In the genomic region with DNA sequence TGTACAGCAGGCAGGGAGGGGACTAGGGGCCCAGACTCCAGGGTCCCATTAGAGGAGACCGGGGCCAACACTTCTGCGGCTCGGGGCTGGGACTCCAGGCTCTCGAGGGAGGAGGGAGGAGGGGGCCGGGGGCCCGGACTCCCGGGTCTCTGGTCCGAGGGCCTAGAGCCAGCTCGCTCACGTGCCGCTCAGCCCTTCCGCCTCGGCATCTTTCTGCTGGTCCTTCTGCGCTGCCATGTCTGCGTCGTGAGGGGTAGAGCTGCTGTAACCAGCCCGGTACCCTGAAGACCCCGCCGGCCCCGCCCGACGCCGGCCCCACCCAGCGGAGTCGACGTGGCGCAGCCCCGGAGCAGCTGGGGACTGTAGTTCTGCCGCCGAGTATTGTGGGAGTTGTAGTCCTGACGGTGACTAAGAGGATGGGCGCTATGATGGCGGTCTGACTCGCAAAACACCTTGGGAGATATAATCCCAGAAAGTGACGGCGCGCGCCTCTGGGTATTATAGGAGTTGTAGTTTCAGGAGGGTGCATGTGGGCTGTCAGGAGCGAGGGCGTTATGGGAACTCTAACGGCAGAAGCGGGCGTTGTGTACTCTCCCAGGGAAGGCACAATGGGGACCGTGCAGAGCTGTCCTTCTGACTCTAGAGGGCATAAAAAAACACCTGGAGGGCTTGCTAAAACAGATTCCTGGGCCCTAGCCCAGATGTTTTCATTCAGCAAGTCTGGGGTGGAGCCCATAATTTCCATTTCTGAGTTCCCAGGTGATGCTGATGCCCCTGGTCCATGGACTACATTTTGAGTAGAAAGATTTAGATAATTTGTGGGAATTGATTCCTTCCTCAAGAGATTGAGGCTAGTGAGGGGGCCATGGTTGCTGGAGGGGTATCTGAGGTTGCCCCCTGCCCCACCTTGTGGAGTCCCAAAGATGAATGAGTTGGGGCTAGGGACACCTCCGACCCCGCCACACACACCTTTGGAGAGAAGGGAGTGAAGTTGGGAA, we compare ENCODE assay signal across 8 cellular contexts. TPM values are rescaled to one million over a fixed set of nuclear protein-coding genes. Genes with fewer than 3 reads are reported as not detected.
DNase-seq lines count a peak whose midpoint lies in the region; ATAC-seq and TF ChIP-seq lines count a peak whose summit lies in the region.

A gene with protein sequence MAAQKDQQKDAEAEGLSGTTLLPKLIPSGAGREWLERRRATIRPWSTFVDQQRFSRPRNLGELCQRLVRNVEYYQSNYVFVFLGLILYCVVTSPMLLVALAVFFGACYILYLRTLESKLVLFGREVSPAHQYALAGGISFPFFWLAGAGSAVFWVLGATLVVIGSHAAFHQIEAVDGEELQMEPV (minus strand): TSS at position 266 of the 998 bp plus-strand sequence. CDS start 29 bp downstream, at position 237.

- DNase-seq in DMS153 treated with DMSO at 0.1 percent for 48 hours (lab: John Stamatoyannopoulos, UW; ENCODE audit: unreplicated experiment) (peak; percentile 85), KG1 (lab: John Stamatoyannopoulos, UW) (peak; percentile 71), Panc1 (ENCODE audit: low read depth, low spot score) (peak; percentile 45)
- peak; percentile 84 for DNase-seq in activated T-cell treated with anti-CD3 and anti-CD28 coated beads, Interleukin-2, amount 50 U/mL, for 4 hours
- DNase-seq in stimulated activated CD8-positive, alpha-beta memory T cell treated with anti-CD3 and anti-CD28 coated beads, Interleukin-7, amount 100 ng/mL, for 4 hours (ENCODE audit: low read depth in 2 of 2) = peak; percentile 75 to 82

- intact Hi-C loops in Panc1 (cut with micrococcal nuclease; ENCODE audit: unreplicated experiment) = loop anchor here (5.0 kb wide), 1 partner anchor 82 kb away; a partner anchor contains a TSS

- CTCF ChIA-PET in Panc1 (lab: Charles Lee) = interaction anchor here (0.6 kb wide), 2 partner anchors 71 to 280 kb away, joined by 4 to 5 read pairs; no protein-coding TSS in a partner anchor

- peaks cover 7% of the 10 kb centered on the region for H3K4me1 ChIP-seq in Panc1 (ENCODE audit: control insufficient read depth, insufficient read depth, low read length)
- H3K4me1 ChIP-seq in muscle layer of duodenum (ENCODE audit: control insufficient read depth in 1 of 2, insufficient read depth in 2 of 2, low read length in 2 of 2) = peaks cover 12 to 16% of the 10 kb centered on the region in 2 donors

- in situ Hi-C loops in Panc1 (cut with HindIII; ENCODE audit: low pct_unique_long_range_greater_than_20kb, low sequenced_read_pairs) = no loop called here

- peaks cover 3% of the 10 kb centered on the region for H3K36me3 Mint-ChIP-seq in activated T-cell treated with anti-CD3 and anti-CD28 coated beads, Interleukin-2, amount 50 U/mL, for 4 hours (ENCODE audit: insufficient read depth)

- TF ChIP-seq CTCF in Panc1 (IDR thresholded peaks at IDR 0.05) = no peak

- H3K9me3 Mint-ChIP-seq in activated T-cell treated with anti-CD3 and anti-CD28 coated beads, Interleukin-2, amount 50 U/mL, for 4 hours = no peaks in the 10 kb centered on the region

- peak within 1 kb of the TSS; percentile 65 for H3K27ac ChIP-seq in Panc1 (ENCODE audit: low read length)
- peak within 1 kb of the TSS; percentile 85 for H3K27ac ChIP-seq in muscle layer of duodenum (ENCODE audit: low read length)

- H3K27me3 ChIP-seq in Panc1 (ENCODE audit: control insufficient read depth, insufficient read depth, low read length) (no peaks in the 10 kb centered on the region), muscle layer of duodenum (ENCODE audit: low read depth, low read length) (no peaks in the 10 kb centered on the region)

- POLR2A ChIA-PET in Panc1 (lab: Charles Lee) = no interaction called here

- peak within 1 kb of the TSS; percentile 92 for H3K4me3 Mint-ChIP-seq in activated T-cell treated with anti-CD3 and anti-CD28 coated beads, Interleukin-2, amount 50 U/mL, for 4 hours

- H3K9me3 ChIP-seq in Panc1 (ENCODE audit: control insufficient read depth, insufficient read depth, low read depth, low read length) (no peaks in the 10 kb centered on the region), muscle layer of duodenum (ENCODE audit: control insufficient read depth in 1 of 2, low read length in 2 of 2) (no peaks in the 10 kb centered on the region)

- H3K27me3 Mint-ChIP-seq in activated T-cell treated with anti-CD3 and anti-CD28 coated beads, Interleukin-2, amount 50 U/mL, for 4 hours (ENCODE audit: low read depth) = no peaks in the 10 kb centered on the region

- H3K36me3 ChIP-seq in Panc1 (ENCODE audit: control insufficient read depth, insufficient read depth, low read length) (no peaks in the 10 kb centered on the region), muscle layer of duodenum (ENCODE audit: control insufficient read depth in 1 of 2, insufficient read depth in 2 of 2, low read length in 2 of 2) (peaks cover 0 to 14% of the 10 kb centered on the region in 2 donors)

- H3K4me1 Mint-ChIP-seq in activated T-cell treated with anti-CD3 and anti-CD28 coated beads, Interleukin-2, amount 50 U/mL, for 4 hours (ENCODE audit: low read depth) = peaks cover 14% of the 10 kb centered on the region

- H3K4me3 ChIP-seq in Panc1 (ENCODE audit: low read depth in 2 of 2, low read length in 2 of 2) = peak within 1 kb of the TSS; percentile 66 to 73
- H3K4me3 ChIP-seq in muscle layer of duodenum (ENCODE audit: low read depth in 1 of 2, low read length in 2 of 2) = peak within 1 kb of the TSS; percentile 79 to 94

- ATAC-seq in GM21619 (IDR thresholded peaks at IDR 0.05; ENCODE audit: unreplicated experiment) = peak; percentile 81
- ATAC-seq in Panc1 = peak; percentile 90
- peak; percentile 94 to 95 for ATAC-seq in activated T-cell treated with anti-CD3 and anti-CD28 coated beads, Interleukin-2, amount 50 U/mL, for 4 hours
- peak; percentile 82 for ATAC-seq in esophagus mucosa

- BruUV-seq in Panc1 (replicated peaks; lab: Mats Ljungman, UMichigan) = no TSS peak

RNA-seq across cellular contexts. Expression of the gene that starts here (rescaled TPM):
- total RNA-seq in Panc1 (2021; ENCODE audit: unreplicated experiment) = 69.1 TPM
- polyA plus RNA-seq in Panc1 (2012; ENCODE audit: insufficient read length) = 192 TPM
- 10 to 100 TPM; 63.1 to 82.1 (median 70.4) TPM for total RNA-seq in activated T-cell treated with anti-CD3 and anti-CD28 coated beads, Interleukin-2, amount 50 U/mL, for 4 hours
- 67.9 TPM for total RNA-seq in esophagus mucosa

Comparison
In these comparisons a context has a peak if more than half of its experiments do, and no peak if none do; other contexts are left out.
1. Peak in every context shown above with its lines: DNase-seq, ATAC-seq, H3K4me3 ChIP-seq and H3K27ac ChIP-seq.